ENCODE assay signal across 8 cellular contexts in the genomic region with DNA sequence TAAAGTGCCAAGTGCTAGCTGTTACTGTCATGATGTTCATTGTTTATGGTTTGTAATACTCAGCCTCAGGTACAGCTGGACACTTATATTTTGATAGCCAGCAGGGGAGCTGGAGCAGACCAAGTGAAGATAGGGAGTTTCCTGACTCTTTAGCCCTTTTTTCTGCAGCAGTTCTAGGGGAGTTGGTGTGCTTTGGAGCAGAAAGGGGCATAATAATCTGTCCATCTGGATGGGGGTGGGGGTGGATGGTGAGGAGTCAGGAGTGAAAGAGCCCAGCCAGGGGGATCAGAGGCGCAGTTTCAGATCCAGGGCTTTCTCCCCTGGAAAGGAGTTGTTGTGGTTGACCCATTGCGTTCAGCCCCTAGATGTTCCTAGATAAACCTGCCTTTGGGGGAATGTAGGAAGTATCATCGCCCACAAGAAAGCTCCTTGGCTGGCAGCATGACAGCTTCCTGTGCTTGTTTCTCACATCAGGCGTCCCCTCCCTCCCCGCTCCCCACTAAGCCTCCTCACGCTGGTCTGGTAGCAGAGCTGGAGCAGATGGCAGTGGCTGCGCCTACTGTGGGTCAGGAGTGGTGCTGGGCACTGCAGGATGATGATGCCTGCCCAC. TPM values are rescaled to one million over a fixed set of nuclear protein-coding genes. Genes with fewer than 3 reads are reported as not detected.
DNase-seq lines count a peak whose midpoint lies in the region; ATAC-seq, FAIRE-seq and TF ChIP-seq lines count a peak whose summit lies in the region.

No MANE protein-coding gene starts in this region.

- H3K4me1 ChIP-seq in IMR-90 (ENCODE audit: control insufficient read depth, insufficient read depth, low read length) = peaks cover 52% of the 10 kb centered on the region
- peaks cover 0 to 20% of the 10 kb centered on the region in 2 donors for H3K4me1 ChIP-seq in esophagus (ENCODE audit: control insufficient read depth in 2 of 2, insufficient read depth in 2 of 2, low read length in 1 of 2)
- H3K4me1 ChIP-seq in gastrocnemius medialis = peaks cover 58 to 84% of the 10 kb centered on the region in 2 donors
- no peaks in the 10 kb centered on the region for H3K4me1 ChIP-seq in PC-3 (ENCODE audit: insufficient read depth, low read length)

- peaks cover 88% of the 10 kb centered on the region for H3K4me1 Mint-ChIP-seq in activated CD4-positive, alpha-beta memory T cell treated with anti-CD3 and anti-CD28 coated beads for 36 hours (ENCODE audit: low read depth)

- H3K9me2 ChIP-seq in PC-3 (replicated peaks; ENCODE audit: low read length) = no peaks in the 10 kb centered on the region

- in situ Hi-C loops in IMR-90 (cut with MboI; ENCODE audit: low sequenced_read_pairs) (no loop called here), gastrocnemius medialis (cut with MboI; ENCODE audit: low sequenced_read_pairs in 4 of 4) (no loop called here)

- no peaks in the 10 kb centered on the region for H3F3A ChIP-seq in PC-3 (ENCODE audit: low read length, unreplicated experiment)

- peak overlapping the region; percentile 19; the same call in 1 of the 2 replicates for H3K14ac ChIP-seq in IMR-90 (replicated peaks; ENCODE audit: low read depth, low read length)

- H4K20me1 ChIP-seq in IMR-90 (ENCODE audit: insufficient read depth, low read length) = peaks cover 89% of the 10 kb centered on the region
- peaks cover 8% of the 10 kb centered on the region; the same call in 1 of the 2 replicates for H4K20me1 ChIP-seq in PC-3 (ENCODE audit: low read length)

- H3K9ac ChIP-seq in IMR-90 (ENCODE audit: low read depth, low read length) (no peak overlapping the region), PC-3 (ENCODE audit: low read length) (no peak overlapping the region)

- peaks cover 28% of the 10 kb centered on the region for H3K36me3 ChIP-seq in IMR-90 (ENCODE audit: control insufficient read depth, insufficient read depth, low read length)
- H3K36me3 ChIP-seq in esophagus (ENCODE audit: control insufficient read depth in 2 of 2, insufficient read depth in 2 of 2, low read length in 1 of 2) = peaks cover 0 to 18% of the 10 kb centered on the region in 2 donors
- peaks cover 0 to 3% of the 10 kb centered on the region in 2 donors for H3K36me3 ChIP-seq in gastrocnemius medialis
- H3K36me3 ChIP-seq in PC-3 (ENCODE audit: low read depth, low read length) = peaks cover 31% of the 10 kb centered on the region

- H3K27ac ChIP-seq in IMR-90 (ENCODE audit: insufficient read depth, low read length) (peak overlapping the region; percentile 53; the same call in 1 of the 2 replicates), esophagus (ENCODE audit: low read depth in 2 of 2, low read length in 1 of 2) (peak overlapping the region; percentile 19 to 58), gastrocnemius medialis (peak overlapping the region; percentile 95 to 98 (median 97)), PC-3 (ENCODE audit: low read length) (no peak overlapping the region)

- H3K4ac ChIP-seq in IMR-90 (ENCODE audit: low read depth, low read length) = 0 out of 2 replicates have a peak overlapping the region, but pooled peaks have one; percentile 80

- peak overlapping the region; percentile 100 for H3K27ac Mint-ChIP-seq in activated CD4-positive, alpha-beta memory T cell treated with anti-CD3 and anti-CD28 coated beads for 36 hours

- H2BK5ac ChIP-seq in IMR-90 (ENCODE audit: low read depth, low read length, poor library complexity, severe bottlenecking) = peak overlapping the region; percentile 11

- peak overlapping the region; percentile 69 for H3K4me3 Mint-ChIP-seq in activated CD4-positive, alpha-beta memory T cell treated with anti-CD3 and anti-CD28 coated beads for 36 hours

- H3K23ac ChIP-seq in IMR-90 (ENCODE audit: low read depth, low read length) = peak overlapping the region; percentile 78; the same call in 1 of the 2 replicates

- intact Hi-C loops in IMR-90 (cut with micrococcal nuclease) = no loop called here
- intact Hi-C loops in activated CD4-positive, alpha-beta memory T cell treated with anti-CD3 and anti-CD28 coated beads for 36 hours (cut with micrococcal nuclease) = no loop called here
- intact Hi-C loops in gastrocnemius medialis (cut with DNase I; ENCODE audit: low total_unique reads) = no loop called here
- intact Hi-C loops in PC-3 (cut with micrococcal nuclease) = no loop called here

- POLR2A ChIA-PET in IMR-90 (lab: Charles Lee; ENCODE audit: unreplicated experiment) = no interaction called here
- POLR2A ChIA-PET in activated CD4-positive, alpha-beta memory T cell treated with anti-CD3 and anti-CD28 coated beads for 36 hours (lab: Charles Lee) = interaction anchor here (0.6 to 5.9 kb wide), 4 partner anchors 16 to 41 kb away, joined by 3 to 47 read pairs (median 24); a partner anchor contains a TSS
- POLR2A ChIA-PET in PC-3 (lab: Charles Lee; ENCODE audit: unreplicated experiment) = interaction anchor here (0.6 kb wide), 1 partner anchor 1083 kb away, joined by 6 read pairs; no protein-coding TSS in a partner anchor

- no peak overlapping the region for H2AK9ac ChIP-seq in IMR-90 (replicated peaks; ENCODE audit: low read depth, low read length, poor library complexity)

- no peaks in the 10 kb centered on the region for H3K27me3 ChIP-seq in IMR-90 (ENCODE audit: control insufficient read depth, insufficient read depth, low read length)
- no peaks in the 10 kb centered on the region for H3K27me3 ChIP-seq in esophagus (ENCODE audit: control insufficient read depth in 1 of 2, insufficient read depth in 2 of 2, low read length in 2 of 2)
- no peaks in the 10 kb centered on the region for H3K27me3 ChIP-seq in gastrocnemius medialis
- no peaks in the 10 kb centered on the region for H3K27me3 ChIP-seq in PC-3 (ENCODE audit: low read length)

- 100% methylated on average over 1 of the region's 7 CpGs; no CpG with 5 or more reads in 1 of the 2 experiments for WGBS in IMR-90 (ENCODE audit: extremely low coverage in 2 of 2, insufficient read length in 1 of 2), 2 experiments
- 60 to 74% methylated on average over 7 of the region's 7 CpGs for WGBS in esophagus, 2 donors

- H3K4me2 ChIP-seq in IMR-90 (ENCODE audit: low read depth, low read length) (no peak overlapping the region), PC-3 (ENCODE audit: low read length) (no peak overlapping the region)

- H3K9me3 Mint-ChIP-seq in activated CD4-positive, alpha-beta memory T cell treated with anti-CD3 and anti-CD28 coated beads for 36 hours = no peaks in the 10 kb centered on the region

- H2BK120ac ChIP-seq in IMR-90 (ENCODE audit: low read depth, low read length) = no peak overlapping the region

- H3K9me3 ChIP-seq in IMR-90 (ENCODE audit: control insufficient read depth, insufficient read depth, low read length) (no peaks in the 10 kb centered on the region), esophagus (ENCODE audit: control insufficient read depth in 2 of 2, insufficient read depth in 1 of 2, low read depth in 1 of 2, low read length in 1 of 2) (no peaks in the 10 kb centered on the region), gastrocnemius medialis (no peaks in the 10 kb centered on the region), PC-3 (ENCODE audit: low read length) (no peaks in the 10 kb centered on the region)

- no peak overlapping the region for H4K5ac ChIP-seq in IMR-90 (ENCODE audit: low read depth, low read length)

- peak overlapping the region; percentile 53; the same call in 1 of the 2 replicates for H2AK5ac ChIP-seq in IMR-90 (ENCODE audit: low read depth, low read length)

- H3K79me2 ChIP-seq in PC-3 (ENCODE audit: low read length) = peaks cover 81% of the 10 kb centered on the region

- dilution Hi-C loops in IMR-90 (cut with HindIII; ENCODE audit: low sequenced_read_pairs, unreplicated experiment) = no loop called here

- H3K79me1 ChIP-seq in IMR-90 (ENCODE audit: low read depth in 1 of 2, low read length in 2 of 2) = peaks cover 28 to 89% of the 10 kb centered on the region in 2 experiments

- peaks cover 58% of the 10 kb centered on the region for H3K9me1 ChIP-seq in IMR-90 (ENCODE audit: insufficient read depth, low read length)

- H2BK15ac ChIP-seq in IMR-90 (ENCODE audit: low read depth, low read length) = no peak overlapping the region

- no peak overlapping the region for H3K4me3 ChIP-seq in IMR-90 (ENCODE audit: insufficient read depth, low read depth, low read length)
- no peak overlapping the region for H3K4me3 ChIP-seq in esophagus (ENCODE audit: low read depth in 1 of 2, low read length in 2 of 2)
- H3K4me3 ChIP-seq in gastrocnemius medialis = no peak overlapping the region
- H3K4me3 ChIP-seq in PC-3 (ENCODE audit: low read length) = no peak overlapping the region

- no peaks in the 10 kb centered on the region for H3K27me3 Mint-ChIP-seq in activated CD4-positive, alpha-beta memory T cell treated with anti-CD3 and anti-CD28 coated beads for 36 hours

- no peak for TF ChIP-seq RAD21 in IMR-90 (IDR thresholded peaks at IDR 0.05; ENCODE audit: low read length)

- H2AFZ ChIP-seq in IMR-90 (replicated peaks; ENCODE audit: low read length, poor library complexity) = no peak overlapping the region
- H2AFZ ChIP-seq in PC-3 (ENCODE audit: low read length) = no peak overlapping the region

- DNase-seq in IMR-90 = no peak
- peak; percentile 69 for DNase-seq in activated CD4-positive, alpha-beta memory T cell treated with anti-CD3 and anti-CD28 coated beads for 36 hours
- DNase-seq in gastrocnemius medialis = peak in 1 of 2 donors; percentile 38
- no peak for DNase-seq in frontal cortex (ENCODE audit: low spot score in 2 of 2)
- no peak for DNase-seq in PC-3
- no peak for DNase-seq in SK-N-DZ (ENCODE audit: low spot score)

- H2BK20ac ChIP-seq in IMR-90 (ENCODE audit: low read depth, low read length) = no peak overlapping the region

- H3K18ac ChIP-seq in IMR-90 (ENCODE audit: low read depth, low read length) = no peak overlapping the region

- TF ChIP-seq POLR2A in IMR-90 (IDR thresholded peaks at IDR 0.05; ENCODE audit: low read depth, low read length) (no peak), gastrocnemius medialis (IDR thresholded peaks at IDR 0.05) (no peak)

- H4K8ac ChIP-seq in IMR-90 (ENCODE audit: low read depth in 2 of 2, low read length in 2 of 2) = no peak overlapping the region

- no peak overlapping the region for H4K91ac ChIP-seq in IMR-90 (ENCODE audit: insufficient read depth, low read depth, low read length)

- no TSS peak for BruUV-seq in IMR-90 (replicated peaks; lab: Mats Ljungman, UMichigan)
- no TSS peak for BruUV-seq in PC-3 (replicated peaks; lab: Mats Ljungman, UMichigan)

- CTCF ChIA-PET in IMR-90 (lab: Yijun Ruan, JAX) (no interaction called here), PC-3 (lab: Charles Lee) (no interaction called here)
- CTCF ChIA-PET in activated CD4-positive, alpha-beta memory T cell treated with anti-CD3 and anti-CD28 coated beads for 36 hours (lab: Charles Lee) = interaction anchor here (1.1 to 16.7 kb wide), 7 partner anchors 17 to 42 kb away, joined by 3 to 292 read pairs (median 5); a partner anchor contains a TSS

- no peak for ATAC-seq in IMR-90 (ENCODE audit: low read depth)
- ATAC-seq in gastrocnemius medialis = no peak
- ATAC-seq in HG03460 (IDR thresholded peaks at IDR 0.05; ENCODE audit: unreplicated experiment) = no peak
- no peak for ATAC-seq in PC-3

- H3K56ac ChIP-seq in IMR-90 (ENCODE audit: extremely low read depth, insufficient read depth, low read length) = no peak overlapping the region

- TF ChIP-seq CTCF in IMR-90 (conservative IDR thresholded peaks at IDR 0.05; ENCODE audit: low read depth, low read length) (no peak), gastrocnemius medialis (IDR thresholded peaks at IDR 0.05 in 4 of 5, conservative IDR thresholded peaks at IDR 0.05 in 1 of 5) (no peak), PC-3 (conservative IDR thresholded peaks at IDR 0.05; ENCODE audit: low read depth, low read length) (no peak)

- H3K36me3 Mint-ChIP-seq in activated CD4-positive, alpha-beta memory T cell treated with anti-CD3 and anti-CD28 coated beads for 36 hours = peaks cover 27% of the 10 kb centered on the region

- FAIRE-seq in frontal cortex (lab: Jason Lieb, UNC) = no peak

RNA-seq across cellular contexts. Expression of a gene that starts 41.9 kb away (rescaled TPM):
- 19.0 and 22.8 TPM in 2 replicates for total RNA-seq in IMR-90 (2012; rRNA removed)
- polyA plus RNA-seq in IMR-90 (2012; rRNA removed) = 68.8 and 71.5 TPM in 2 replicates
- 43.1 and 81.0 TPM in 2 replicates for polyA plus RNA-seq in IMR-90 (2012; cell fraction: cytosol; rRNA removed)
- 269 and 514 TPM in 2 replicates for polyA plus RNA-seq in IMR-90 (2012; cell fraction: nucleus; rRNA removed; ENCODE audit: low replicate concordance)
- 10 to 100 TPM; 93.3 to 97.4 TPM for total RNA-seq in activated CD4-positive, alpha-beta memory T cell treated with anti-CD3 and anti-CD28 coated beads for 36 hours
- polyA plus RNA-seq in esophagus = 10 to 100 TPM; 31.0 to 55.9 TPM
- 10 to 100 TPM; 37.5 to 69.4 (median 52.7) TPM for total RNA-seq in gastrocnemius medialis
- total RNA-seq in frontal cortex = 13.0 TPM
- total RNA-seq in PC-3 (2014; rRNA removed) = 55.9 and 71.3 TPM in 2 replicates
- 13.0 and 18.5 TPM in 2 replicates for polyA plus RNA-seq in SK-N-DZ (2014; cell fraction: cytosol; rRNA removed)
- 30.5 and 51.8 TPM in 2 replicates for polyA plus RNA-seq in SK-N-DZ (2014; cell fraction: nucleus; rRNA removed)

RNA-seq across cellular contexts. Expression of a gene that starts 53.7 kb away (rescaled TPM):
- total RNA-seq in IMR-90 (2012; rRNA removed) (25.8 and 27.1 TPM in 2 replicates), gastrocnemius medialis (10 to 100 TPM; 24.1 to 32.2 (median 28.4) TPM), frontal cortex (46.9 TPM), PC-3 (2014; rRNA removed) (14.8 TPM in 2 replicates)
- polyA plus RNA-seq in IMR-90 (2012; rRNA removed) (28.7 and 30.1 TPM in 2 replicates), esophagus (1 to 10 TPM; 5.7 to 6.3 TPM)
- polyA plus RNA-seq in IMR-90 (2012; cell fraction: cytosol; rRNA removed) = 14.3 and 46.6 TPM in 2 replicates
- 70.3 and 122 TPM in 2 replicates for polyA plus RNA-seq in IMR-90 (2012; cell fraction: nucleus; rRNA removed; ENCODE audit: low replicate concordance)
- total RNA-seq in activated CD4-positive, alpha-beta memory T cell treated with anti-CD3 and anti-CD28 coated beads for 36 hours = 10 to 100 TPM; 23.3 to 25.5 TPM
- polyA plus RNA-seq in SK-N-DZ (2014; cell fraction: cytosol; rRNA removed) = 32.7 and 36.4 TPM in 2 replicates
- 40.3 and 52.4 TPM in 2 replicates for polyA plus RNA-seq in SK-N-DZ (2014; cell fraction: nucleus; rRNA removed)
